In genomic region chr2:235639387-235639786, GRCh38 we compare ENCODE assay signal across 8 cellular contexts.
DNase-seq lines count a peak whose midpoint lies in the region; ATAC-seq and TF ChIP-seq lines count a peak whose summit lies in the region.

No MANE protein-coding gene starts in this region.

- WGBS in thyroid gland, 2 donors: 68 to 69% methylated on average over 10 of the region's 10 CpGs

- DNase-seq in DMS53 (lab: John Stamatoyannopoulos, UW) (peak; percentile 18), DMS53 treated with DMSO at 0.1 percent for 48 hours (lab: John Stamatoyannopoulos, UW; ENCODE audit: unreplicated experiment) (no peak), breast epithelium (ENCODE audit: low spot score in 2 of 2) (peak in 1 of 2 donors; percentile 52), left kidney (ENCODE audit: low read depth, low spot score) (peak; percentile 68), thyroid gland (peak; percentile 24 to 30), NAMALWA (ENCODE audit: low spot score) (no peak), ACHN (no peak)

- H3K4me3 ChIP-seq in breast epithelium (no peak overlapping the region), thyroid gland (replicated peaks in 1 of 3) (no peak overlapping the region)

- no peaks in the 10 kb centered on the region for H3K36me3 ChIP-seq in breast epithelium
- no peaks in the 10 kb centered on the region for H3K36me3 ChIP-seq in thyroid gland

- in situ Hi-C loops in ACHN (cut with HindIII; ENCODE audit: low pct_ligation_motif_present, low pct_unique_long_range_greater_than_20kb, low sequenced_read_pairs): no loop called here

- H3K27ac ChIP-seq in breast epithelium (peak overlapping the region; percentile 48 to 81), thyroid gland (peak overlapping the region in 2 of 3 donors; percentile 43 to 53)

- H3K4me1 ChIP-seq in breast epithelium (peaks cover 0 to 4% of the 10 kb centered on the region in 2 donors), thyroid gland (peaks cover 25 to 40% of the 10 kb centered on the region in 2 donors)

- no peak for ATAC-seq in HG02973 (IDR thresholded peaks at IDR 0.05; ENCODE audit: unreplicated experiment)

- TF ChIP-seq CTCF in breast epithelium (IDR thresholded peaks at IDR 0.05): no peak
- TF ChIP-seq CTCF in thyroid gland (IDR thresholded peaks at IDR 0.05): no peak

- TF ChIP-seq POLR2A in breast epithelium (IDR thresholded peaks at IDR 0.05) (no peak), thyroid gland (IDR thresholded peaks at IDR 0.05) (no peak)

- intact Hi-C loops in breast epithelium (cut with DNase I; ENCODE audit: low total_unique reads): no loop called here
- intact Hi-C loops in thyroid gland (cut with DNase I): no loop called here

- H3K9me3 ChIP-seq in breast epithelium (no peaks in the 10 kb centered on the region), thyroid gland (no peaks in the 10 kb centered on the region)

- no peaks in the 10 kb centered on the region for H3K27me3 ChIP-seq in breast epithelium
- no peaks in the 10 kb centered on the region for H3K27me3 ChIP-seq in thyroid gland

Comparison
In these comparisons a context has a peak if more than half of its experiments do, and no peak if none do; other contexts are left out.
1. DNase-seq: peak in DMS53 (single experiment), left kidney (single experiment) and thyroid gland (2 of 2); none in DMS53 treated with DMSO at 0.1 percent for 48 hours (single experiment), NAMALWA (single experiment) and ACHN (single experiment).